ENCODE assay signal across 7 cellular contexts in genomic region chr20:47262365-47263013, GRCh38.
DNase-seq lines count a peak whose midpoint lies in the region; ATAC-seq and TF ChIP-seq lines count a peak whose summit lies in the region.

No MANE protein-coding gene starts in this region.

- no peaks in the 10 kb centered on the region for H3K9me3 Mint-ChIP-seq in nephron progenitor cell

- H3K4me3 Mint-ChIP-seq in nephron progenitor cell = no peak overlapping the region

- peak overlapping the region; percentile 4 for H3K27ac Mint-ChIP-seq in nephron progenitor cell

- H3K36me3 Mint-ChIP-seq in nephron progenitor cell (ENCODE audit: low read depth) = peaks cover 80% of the 10 kb centered on the region

- peaks cover 40% of the 10 kb centered on the region for H3K4me1 Mint-ChIP-seq in nephron progenitor cell

- no peak for TF ChIP-seq CTCF in nephron progenitor cell (IDR thresholded peaks at IDR 0.05)
- no peak for TF ChIP-seq CTCF in omental fat pad (IDR thresholded peaks at IDR 0.05)

- DNase-seq in NCI-H524 treated with DMSO at 0.1 percent for 48 hours (lab: John Stamatoyannopoulos, UW) (peak; percentile 82), nephron progenitor cell (no peak), omental fat pad (ENCODE audit: low spot score) (no peak), Right ventricle myocardium inferior (ENCODE audit: missing footprints) (no peak), AG20443 (ENCODE audit: low spot score) (no peak)

- intact Hi-C loops in Right ventricle myocardium inferior (cut with DNase I) = no loop called here

- H3K27me3 Mint-ChIP-seq in nephron progenitor cell (ENCODE audit: low read depth, poor library complexity) = peaks cover 2% of the 10 kb centered on the region

- ATAC-seq in GM19023 (IDR thresholded peaks at IDR 0.05; ENCODE audit: unreplicated experiment) (peak; percentile 52), HG02870 (IDR thresholded peaks at IDR 0.05; ENCODE audit: unreplicated experiment) (peak; percentile 48), omental fat pad (ENCODE audit: low FRiP score) (no peak), Right ventricle myocardium inferior (no peak)

Comparison
In these comparisons a context has a peak if more than half of its experiments do, and no peak if none do; other contexts are left out.
1. ATAC-seq: peak in GM19023 (single experiment) and HG02870 (single experiment); none in omental fat pad (single experiment) and Right ventricle myocardium inferior (single experiment).